ENCODE assay signal across 17 cellular contexts in the genomic region with DNA sequence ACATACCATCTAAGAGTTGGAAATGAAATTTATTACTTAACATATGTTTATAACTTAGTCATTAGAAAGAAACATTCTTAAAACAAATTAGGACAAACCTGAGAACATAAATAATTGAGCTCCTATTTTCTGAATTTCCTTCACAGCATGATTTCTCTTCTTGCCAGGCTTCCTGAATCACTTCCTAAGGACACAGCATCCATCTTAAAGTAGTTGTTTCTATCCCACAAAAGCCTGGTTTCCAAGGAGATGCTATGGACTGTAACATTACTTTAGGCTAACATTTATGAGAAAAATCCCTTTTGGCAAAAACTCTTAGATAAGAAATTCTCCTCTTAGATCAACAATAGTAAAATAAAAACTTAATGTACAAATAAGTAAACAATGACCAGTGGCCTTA.
"Had no signal": no experiment of that assay in that cellular context is flagged by ENCODE, and none has a peak within 500 bp of the region (broad histone marks: within the 10 kb centered on the region; RNA-seq: fewer than 3 reads in every experiment).

No MANE protein-coding gene starts in this region.

- H3K9me3 ChIP-seq: breast epithelium, gastrocnemius medialis, prostate gland, thoracic aorta had no signal

- H3K27me3 ChIP-seq: breast epithelium, dorsolateral prefrontal cortex, gastrocnemius medialis, hepatocyte had no signal

- H3K27ac ChIP-seq: breast epithelium, dorsolateral prefrontal cortex, gastrocnemius medialis, hepatocyte, prostate gland, thoracic aorta had no signal

- DNase-seq: activated CD4-positive, alpha-beta T cell treated with anti-CD3 and anti-CD28 coated beads for 1 hour; activated CD4-positive, alpha-beta T cell treated with anti-CD3 and anti-CD28 coated beads, Interleukin-2, amount 50 U/mL, for 48 hours; activated CD8-positive, alpha-beta memory T cell treated with anti-CD3 and anti-CD28 coated beads, Interleukin-2, amount 10 ng/mL, durations not matched to agents 7 days and 5 days; activated effector memory CD4-positive, alpha-beta T cell treated with Interleukin-2 at 50 U/mL for 16 hours; activated T-cell treated with anti-CD3 and anti-CD28 coated beads, Interleukin-2, amount 50 U/mL, for 24 hours; amygdala; dorsolateral prefrontal cortex; gastrocnemius medialis; stimulated activated CD4-positive, alpha-beta T cell treated with anti-CD3 and anti-CD28 coated beads, Interleukin-12 subunit alpha, Interleukin-12 subunit beta, amount 100 ng/mL, for 4 hours; stimulated activated CD4-positive, alpha-beta T cell treated with anti-CD3 and anti-CD28 coated beads, Interleukin-4, amount 100 ng/mL, for 1 hour; stimulated activated CD8-positive, alpha-beta memory T cell treated with anti-CD3 and anti-CD28 coated beads, Interleukin-4, amount 100 ng/mL, for 48 hours; T-cell; T1000 had no signal

- H3K36me3 ChIP-seq: breast epithelium, gastrocnemius medialis, prostate gland, thoracic aorta had no signal

- H2AFZ ChIP-seq: hepatocyte had no signal

- ATAC-seq: activated CD8-positive, alpha-beta memory T cell treated with anti-CD3 and anti-CD28 coated beads, Interleukin-2, amount 10 ng/mL, durations not matched to agents 7 days and 5 days; gastrocnemius medialis; T-cell had no signal

- H3K4me2 ChIP-seq: hepatocyte had no signal

- H3K4me3 ChIP-seq: breast epithelium, dorsolateral prefrontal cortex, gastrocnemius medialis, hepatocyte, prostate gland, thoracic aorta had no signal

- H3K4me1 ChIP-seq: breast epithelium, gastrocnemius medialis, prostate gland had no signal
